16 cellular contexts compared by ENCODE assay signal in genomic region chr16:21194771-21195301, GRCh38. TPM values are rescaled to one million over a fixed set of nuclear protein-coding genes. Genes with fewer than 3 reads are reported as not detected.
DNase-seq lines count a peak whose midpoint lies in the region; ATAC-seq, FAIRE-seq and TF ChIP-seq lines count a peak whose summit lies in the region.
"Had no signal": no experiment of that assay in that cellular context is flagged by ENCODE, and none has a peak within 500 bp of the region (broad histone marks: within the 10 kb centered on the region; RNA-seq: fewer than 3 reads in every experiment).

No MANE protein-coding gene starts in this region.

- ATAC-seq in left lung (no peak), GM18861 (IDR thresholded peaks at IDR 0.05; ENCODE audit: unreplicated experiment) (no peak)
- ATAC-seq: naive thymus-derived CD4-positive, alpha-beta T cell had no signal

- no peak overlapping the region for H3K27ac ChIP-seq in brain microvascular endothelial cell
- H3K27ac ChIP-seq in left lung: no peak overlapping the region
- H3K27ac ChIP-seq: sigmoid colon, SJSA1 had no signal

- peaks cover 0 to 3% of the 10 kb centered on the region in 2 donors for H3K9me3 ChIP-seq in left lung
- H3K9me3 ChIP-seq: sigmoid colon, SJSA1 had no signal

- FAIRE-seq in GM18507 (lab: Jason Lieb, UNC): no peak

- no peak overlapping the region for H3K27ac Mint-ChIP-seq in activated naive CD8-positive, alpha-beta T cell treated with anti-CD3 and anti-CD28 coated beads for 36 hours
- H3K27ac Mint-ChIP-seq: activated naive CD8-positive, alpha-beta T cell; CD8-positive, alpha-beta memory T cell; naive thymus-derived CD4-positive, alpha-beta T cell had no signal

- DNase-seq in CD1c-positive myeloid dendritic cell (ENCODE audit: extremely low spot score) (peak; percentile 4), GM18507 (ENCODE audit: extremely low spot score, insufficient read length, low read depth) (peak; percentile 22), brain microvascular endothelial cell (peak; percentile 24), mesenteric fat pad (ENCODE audit: low spot score) (peak; percentile 51), left lung (no peak)
- DNase-seq in stimulated activated CD4-positive, alpha-beta T cell treated with anti-CD3 and anti-CD28 coated beads, Interleukin-1b, Interleukin-23, amount 100 ng/mL, for 48 hours: no peak
- no peak for DNase-seq in activated naive CD8-positive, alpha-beta T cell treated with anti-CD3 and anti-CD28 coated beads for 36 hours
- DNase-seq: CD8-positive, alpha-beta memory T cell; KG1; naive thymus-derived CD4-positive, alpha-beta T cell; NCI-H187; sigmoid colon; substantia nigra had no signal

- H3K27me3 Mint-ChIP-seq in activated naive CD8-positive, alpha-beta T cell treated with anti-CD3 and anti-CD28 coated beads for 36 hours: peaks cover 26% of the 10 kb centered on the region

- H3K36me3 ChIP-seq in brain microvascular endothelial cell (replicated peaks): no peaks in the 10 kb centered on the region
- H3K36me3 ChIP-seq in left lung: no peaks in the 10 kb centered on the region
- H3K36me3 ChIP-seq: sigmoid colon, SJSA1 had no signal

- H3K4me1 Mint-ChIP-seq in activated naive CD8-positive, alpha-beta T cell treated with anti-CD3 and anti-CD28 coated beads for 36 hours: peaks cover 5% of the 10 kb centered on the region
- H3K4me1 Mint-ChIP-seq: CD8-positive, alpha-beta memory T cell had no signal

- H3K4me3 Mint-ChIP-seq in activated naive CD8-positive, alpha-beta T cell treated with anti-CD3 and anti-CD28 coated beads for 36 hours: no peak overlapping the region
- H3K4me3 Mint-ChIP-seq: activated naive CD8-positive, alpha-beta T cell; CD8-positive, alpha-beta memory T cell; naive thymus-derived CD4-positive, alpha-beta T cell had no signal

- H3K4me3 ChIP-seq in brain microvascular endothelial cell (ENCODE audit: low read depth, low read length): no peak overlapping the region
- no peak overlapping the region for H3K4me3 ChIP-seq in left lung
- H3K4me3 ChIP-seq: sigmoid colon, SJSA1 had no signal

- H3K9me3 Mint-ChIP-seq in activated naive CD8-positive, alpha-beta T cell treated with anti-CD3 and anti-CD28 coated beads for 36 hours: peaks cover 2% of the 10 kb centered on the region

- H3K36me3 Mint-ChIP-seq in activated naive CD8-positive, alpha-beta T cell treated with anti-CD3 and anti-CD28 coated beads for 36 hours: no peaks in the 10 kb centered on the region
- H3K36me3 Mint-ChIP-seq: activated naive CD8-positive, alpha-beta T cell; CD8-positive, alpha-beta memory T cell had no signal

- intact Hi-C loops in left lung (cut with DNase I): no loop called here

- in situ Hi-C loops in brain microvascular endothelial cell (cut with HindIII; ENCODE audit: low pct_ligation_motif_present, low sequenced_read_pairs): loop anchor here (25.0 kb wide), 1 partner anchor 92 kb away; the partner anchor contains the start of gene CRYM

- no peaks in the 10 kb centered on the region for H3K4me1 ChIP-seq in left lung
- H3K4me1 ChIP-seq: sigmoid colon, SJSA1 had no signal

- H3K27me3 ChIP-seq in brain microvascular endothelial cell (replicated peaks) (peaks cover 3% of the 10 kb centered on the region), left lung (peaks cover 0 to 7% of the 10 kb centered on the region in 2 donors)

- TF ChIP-seq CTCF in brain microvascular endothelial cell (IDR thresholded peaks at IDR 0.05; ENCODE audit: low read depth, low read length, missing control alignments) (no peak), left lung (IDR thresholded peaks at IDR 0.05) (no peak)

RNA-seq across cellular contexts. Expression of gene ZP2, which starts 16.5 kb away (rescaled TPM):
- total RNA-seq in mesenteric fat pad: not detected
- total RNA-seq in activated naive CD8-positive, alpha-beta T cell treated with anti-CD3 and anti-CD28 coated beads for 36 hours: not detected
- not detected for total RNA-seq in left lung
- total RNA-seq: CD8-positive, alpha-beta memory T cell; naive thymus-derived CD4-positive, alpha-beta T cell; sigmoid colon; SJSA1 had no signal

RNA-seq across cellular contexts. Expression of gene LDAF1, which starts 36.4 kb away (rescaled TPM):
- 26.4 TPM for total RNA-seq in mesenteric fat pad
- 1 to 10 TPM; 5.9 to 7.3 TPM for total RNA-seq in activated naive CD8-positive, alpha-beta T cell treated with anti-CD3 and anti-CD28 coated beads for 36 hours
- total RNA-seq in left lung: 10 to 100 TPM; 27.9 to 36.9 TPM

RNA-seq across cellular contexts. Expression of gene ANKS4B, which starts 38.7 kb away (rescaled TPM):
- 0.06 TPM for total RNA-seq in mesenteric fat pad
- total RNA-seq in activated naive CD8-positive, alpha-beta T cell treated with anti-CD3 and anti-CD28 coated beads for 36 hours: not detected
- not detected for total RNA-seq in left lung
- total RNA-seq: CD8-positive, alpha-beta memory T cell; naive thymus-derived CD4-positive, alpha-beta T cell; SJSA1 had no signal

RNA-seq across cellular contexts. Expression of gene DNAH3, which starts 44.2 kb away (rescaled TPM):
- total RNA-seq in mesenteric fat pad: 0.10 TPM
- not detected for total RNA-seq in activated naive CD8-positive, alpha-beta T cell treated with anti-CD3 and anti-CD28 coated beads for 36 hours
- 1 to 10 TPM in 1 of 2 donors, not detected in 1; 6.4 TPM for total RNA-seq in left lung
- total RNA-seq: CD8-positive, alpha-beta memory T cell; naive thymus-derived CD4-positive, alpha-beta T cell; sigmoid colon had no signal

Comparison
In these comparisons a context has a peak if more than half of its experiments do, and no peak if none do; other contexts are left out.
1. DNase-seq: peak in CD1c-positive myeloid dendritic cell (single experiment), GM18507 (single experiment), brain microvascular endothelial cell (single experiment) and mesenteric fat pad (single experiment); none in stimulated activated CD4-positive, alpha-beta T cell treated with anti-CD3 and anti-CD28 coated beads, Interleukin-1b, Interleukin-23, amount 100 ng/mL, for 48 hours (single experiment), activated naive CD8-positive, alpha-beta T cell treated with anti-CD3 and anti-CD28 coated beads for 36 hours (single experiment) and left lung (0 of 2).